8 cellular contexts compared by ENCODE assay signal in the genomic region with DNA sequence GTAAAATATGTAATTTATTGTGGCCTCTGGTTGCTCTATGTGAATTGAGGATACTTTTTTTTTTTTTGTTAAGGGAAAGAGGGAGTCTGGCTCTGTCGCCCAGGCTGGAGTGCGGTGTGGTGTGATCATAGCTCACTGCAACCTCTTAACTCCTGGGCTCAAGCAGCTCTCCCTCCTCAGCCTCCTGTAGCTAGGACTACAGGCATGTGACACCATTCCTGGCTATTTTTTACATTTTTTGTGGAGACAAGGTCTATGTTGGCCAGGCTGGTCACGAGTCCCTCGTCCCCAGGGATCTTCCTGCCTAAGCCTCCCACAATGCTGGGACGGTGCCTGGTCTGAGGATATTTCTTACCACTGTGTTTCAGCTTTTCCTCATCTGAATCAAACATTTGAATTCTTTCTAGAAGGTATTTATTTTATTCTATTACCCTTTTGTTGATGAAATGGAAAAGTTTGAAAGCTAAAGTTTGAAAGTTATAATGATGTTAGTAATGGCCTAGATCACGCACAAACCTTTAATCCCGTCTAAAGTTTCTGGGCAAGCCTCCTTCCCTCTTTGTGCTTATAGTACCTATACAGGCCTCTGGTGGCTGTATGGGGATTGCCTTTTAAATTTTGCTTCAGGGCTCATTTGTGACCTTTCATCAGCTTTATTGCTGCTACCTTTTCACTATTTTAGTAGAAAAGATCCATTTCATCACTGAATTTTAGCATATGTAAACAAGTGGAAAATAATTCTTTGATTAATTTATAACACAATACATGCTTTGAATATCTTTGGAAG. TPM values are rescaled to one million over a fixed set of nuclear protein-coding genes. Genes with fewer than 3 reads are reported as not detected.
DNase-seq lines count a peak whose midpoint lies in the region; ATAC-seq, FAIRE-seq and TF ChIP-seq lines count a peak whose summit lies in the region.

No MANE protein-coding gene starts in this region.

- peak; percentile 9 for FAIRE-seq in keratinocyte (lab: Jason Lieb, UNC)

- CTCF ChIA-PET in activated CD8-positive, alpha-beta memory T cell treated with anti-CD3 and anti-CD28 coated beads, Interleukin-2, amount 10 ng/mL, durations not matched to agents 7 days and 5 days (lab: Charles Lee), result interaction anchor here (0.8 kb wide), 2 partner anchors 13 to 18 kb away, joined by 3 read pairs; no protein-coding TSS in a partner anchor
- CTCF ChIA-PET in mammary epithelial cell (lab: Charles Lee; ENCODE audit: low non-redundant PET), result interaction anchor here (0.6 to 1.1 kb wide), 3 partner anchors 32 to 446 kb away, joined by 3 to 6 read pairs (median 3); no protein-coding TSS in a partner anchor

- H3K4me3 ChIP-seq in mammary epithelial cell (replicated peaks in 1 of 3; ENCODE audit: insufficient read depth in 1 of 3, low read depth in 2 of 3, low read length in 3 of 3) (peak overlapping the region; percentile 80 to 100 (median 96)), keratinocyte (ENCODE audit: control insufficient read depth in 2 of 3, extremely low read depth in 1 of 3, insufficient read depth in 2 of 3, low read depth in 1 of 3, low read length in 3 of 3) (peak overlapping the region; percentile 93 to 100 (median 97)), spleen (peak overlapping the region; percentile 80 to 97 (median 93))

- H3K36me3 ChIP-seq in mammary epithelial cell (ENCODE audit: insufficient read depth, low read length) (peaks cover 15% of the 10 kb centered on the region), keratinocyte (ENCODE audit: control insufficient read depth in 2 of 2, extremely low read depth in 1 of 2, insufficient read depth in 2 of 2, low read length in 2 of 2) (peaks cover 0 to 7% of the 10 kb centered on the region in 2 experiments), spleen (peaks cover 0 to 23% (median 16%) of the 10 kb centered on the region in 6 donors)

- peak overlapping the region; percentile 81 for H3K27ac ChIP-seq in mammary epithelial cell (ENCODE audit: insufficient read depth, low read depth, low read length)
- peak overlapping the region; percentile 96 for H3K27ac ChIP-seq in keratinocyte (ENCODE audit: control insufficient read depth, insufficient read depth, low read length)
- H3K27ac ChIP-seq in spleen, result peak overlapping the region in 7 of 8 donors; percentile 97 to 100 (median 98)

- intact Hi-C loops in mammary epithelial cell (cut with micrococcal nuclease) (no loop called here), spleen (cut with DNase I; ENCODE audit: low total_unique reads) (no loop called here)

- 5% methylated on average over 6 of the region's 7 CpGs for WGBS in mammary epithelial cell (ENCODE audit: low coverage, missing lambda C conversion rate)
- WGBS in spleen, 5 donors, result 41 to 54% (median 53%) methylated on average over 7 of the region's 7 CpGs

- H3K27me3 ChIP-seq in mammary epithelial cell (ENCODE audit: insufficient read depth, low read length) (no peaks in the 10 kb centered on the region), keratinocyte (ENCODE audit: control insufficient read depth, extremely low read depth, insufficient read depth, low read length) (no peaks in the 10 kb centered on the region), spleen (replicated peaks in 1 of 7) (no peaks in the 10 kb centered on the region)

- H3K4me3 Mint-ChIP-seq in activated CD8-positive, alpha-beta memory T cell treated with anti-CD3 and anti-CD28 coated beads, Interleukin-2, amount 10 ng/mL, durations not matched to agents 7 days and 5 days, result peak overlapping the region; percentile 95

- no peaks in the 10 kb centered on the region for H3K27me3 Mint-ChIP-seq in activated CD8-positive, alpha-beta memory T cell treated with anti-CD3 and anti-CD28 coated beads, Interleukin-2, amount 10 ng/mL, durations not matched to agents 7 days and 5 days

- no peaks in the 10 kb centered on the region for H3K9me3 ChIP-seq in mammary epithelial cell (replicated peaks; ENCODE audit: insufficient read depth, low read length)
- H3K9me3 ChIP-seq in keratinocyte (ENCODE audit: control insufficient read depth, low read depth, low read length), result no peaks in the 10 kb centered on the region
- H3K9me3 ChIP-seq in spleen, result no peaks in the 10 kb centered on the region

- in situ Hi-C loops in mammary epithelial cell (cut with MboI; ENCODE audit: low sequenced_read_pairs in 2 of 2), result no loop called here

- peaks cover 8% of the 10 kb centered on the region for H3K36me3 Mint-ChIP-seq in activated CD8-positive, alpha-beta memory T cell treated with anti-CD3 and anti-CD28 coated beads, Interleukin-2, amount 10 ng/mL, durations not matched to agents 7 days and 5 days

- no peak for ATAC-seq in activated CD8-positive, alpha-beta memory T cell treated with anti-CD3 and anti-CD28 coated beads, Interleukin-2, amount 10 ng/mL, durations not matched to agents 7 days and 5 days
- no peak for ATAC-seq in GM18502 (IDR thresholded peaks at IDR 0.05; ENCODE audit: poor library complexity, unreplicated experiment)
- no peak for ATAC-seq in activated CD4-positive, CD25-positive, alpha-beta regulatory T cell treated with anti-CD3 and anti-CD28 coated beads, Interleukin-2, amount 50 U/mL, for 24 hours

- peak overlapping the region; percentile 95 for H3K4me2 ChIP-seq in mammary epithelial cell (ENCODE audit: insufficient read depth, low read depth, low read length)
- peak overlapping the region; percentile 97 for H3K4me2 ChIP-seq in keratinocyte (ENCODE audit: control insufficient read depth, extremely low read depth, insufficient read depth, low read depth, low read length)

- H3K9ac ChIP-seq in mammary epithelial cell (ENCODE audit: insufficient read depth, low read length) (peak overlapping the region; percentile 99), keratinocyte (ENCODE audit: control insufficient read depth, extremely low read depth, insufficient read depth, low read length) (peak overlapping the region; percentile 99)

- H3K4me1 ChIP-seq in mammary epithelial cell (ENCODE audit: insufficient read depth, low read length) (peaks cover 31% of the 10 kb centered on the region), keratinocyte (ENCODE audit: control insufficient read depth, extremely low read depth, insufficient read depth, low read length) (peaks cover 26% of the 10 kb centered on the region), spleen (peaks cover 18 to 69% (median 45%) of the 10 kb centered on the region in 6 donors)

- H2AFZ ChIP-seq in mammary epithelial cell (ENCODE audit: low read depth, low read length) (no peak overlapping the region), keratinocyte (ENCODE audit: control insufficient read depth, low read length) (no peak overlapping the region)

- dilution Hi-C loops in mammary epithelial cell (cut with HindIII; ENCODE audit: low sequenced_read_pairs), result no loop called here
- dilution Hi-C loops in keratinocyte (cut with MboI; ENCODE audit: extremely low pct_ligation_motif_present, low sequenced_read_pairs), result no loop called here

- H4K20me1 ChIP-seq in mammary epithelial cell (ENCODE audit: insufficient read depth, low read length) (peaks cover 8% of the 10 kb centered on the region), keratinocyte (ENCODE audit: control insufficient read depth, extremely low read depth, insufficient read depth, low read length) (peaks cover 6% of the 10 kb centered on the region)

- peaks cover 37% of the 10 kb centered on the region for H3K4me1 Mint-ChIP-seq in activated CD8-positive, alpha-beta memory T cell treated with anti-CD3 and anti-CD28 coated beads, Interleukin-2, amount 10 ng/mL, durations not matched to agents 7 days and 5 days

- no peak for DNase-seq in activated CD8-positive, alpha-beta memory T cell treated with anti-CD3 and anti-CD28 coated beads, Interleukin-2, amount 10 ng/mL, durations not matched to agents 7 days and 5 days
- no peak for DNase-seq in activated CD8-positive, alpha-beta memory T cell treated with anti-CD3 and anti-CD28 coated beads, Interleukin-2, amount 50 U/mL, for 48 hours
- peak; percentile 11 for DNase-seq in NCI-H82 treated with DMSO at 0.1 percent for 48 hours (lab: John Stamatoyannopoulos, UW; ENCODE audit: unreplicated experiment)
- peak; percentile 36 for DNase-seq in mammary epithelial cell
- no peak for DNase-seq in keratinocyte (ENCODE audit: low read depth, low spot score)
- DNase-seq in spleen, result no peak

- no peak for TF ChIP-seq POLR2A in spleen (IDR thresholded peaks at IDR 0.05)

- no peaks in the 10 kb centered on the region for H3K9me3 Mint-ChIP-seq in activated CD8-positive, alpha-beta memory T cell treated with anti-CD3 and anti-CD28 coated beads, Interleukin-2, amount 10 ng/mL, durations not matched to agents 7 days and 5 days (ENCODE audit: low read depth)

- H3K27ac Mint-ChIP-seq in activated CD8-positive, alpha-beta memory T cell treated with anti-CD3 and anti-CD28 coated beads, Interleukin-2, amount 10 ng/mL, durations not matched to agents 7 days and 5 days, result peak overlapping the region; percentile 40

- no TSS peak for BruUV-seq in mammary epithelial cell (replicated peaks; lab: Mats Ljungman, UMichigan)

- H3K9me1 ChIP-seq in keratinocyte (ENCODE audit: control insufficient read depth, extremely low read depth, insufficient read depth, low read length), result no peaks in the 10 kb centered on the region

- H3K79me2 ChIP-seq in mammary epithelial cell (ENCODE audit: insufficient read depth, low read length), result peaks cover 67% of the 10 kb centered on the region
- peaks cover 61% of the 10 kb centered on the region for H3K79me2 ChIP-seq in keratinocyte (ENCODE audit: control insufficient read depth, insufficient read depth, low read length)

- TF ChIP-seq CTCF in mammary epithelial cell (conservative IDR thresholded peaks at IDR 0.05 in 1 of 2, IDR thresholded peaks at IDR 0.05 in 1 of 2; ENCODE audit: extremely low read depth in 1 of 2, insufficient read depth in 1 of 2, low read depth in 1 of 2, low read length in 2 of 2) (peak; percentile 42 to 52), keratinocyte (optimal IDR thresholded peaks at IDR 0.05 in 1 of 3, IDR thresholded peaks at IDR 0.05 in 1 of 3, conservative IDR thresholded peaks at IDR 0.05 in 1 of 3; ENCODE audit: extremely low read depth in 1 of 3, insufficient read depth in 2 of 3, low read length in 3 of 3) (peak in 2 of 3 experiments; percentile 23 to 38), spleen (IDR thresholded peaks at IDR 0.05 in 8 of 11, conservative IDR thresholded peaks at IDR 0.05 in 3 of 11) (no peak)

RNA-seq across cellular contexts. Expression of gene IFRD1, which starts 2.0 kb away (rescaled TPM):
- total RNA-seq in activated CD8-positive, alpha-beta memory T cell treated with anti-CD3 and anti-CD28 coated beads, Interleukin-2, amount 10 ng/mL, durations not matched to agents 7 days and 5 days, result 10 to 100 TPM; 45.3 to 46.4 TPM
- total RNA-seq in mammary epithelial cell, result 10 to 100 TPM; 74.2 to 76.2 TPM
- 14.1 TPM for polyA plus RNA-seq in mammary epithelial cell
- 4.3 TPM for polyA minus RNA-seq in mammary epithelial cell
- 21.0 to 38.3 TPM (median 28.6 TPM) in 3 replicates for polyA plus RNA-seq in keratinocyte
- polyA plus RNA-seq in keratinocyte (2011; ENCODE audit: low read depth), result 166 TPM
- 12.9 and 26.5 TPM in 2 replicates for polyA plus RNA-seq in keratinocyte (2011; cell fraction: cytosol; rRNA removed)
- 47.4 and 68.1 TPM in 2 replicates for polyA plus RNA-seq in keratinocyte (2011; cell fraction: nucleus; rRNA removed)
- 16.4 and 93.2 TPM in 2 replicates for polyA plus RNA-seq in keratinocyte (2012; ENCODE audit: low replicate concordance)
- 3.8 to 28.9 TPM (median 14.3 TPM) in 3 replicates for polyA minus RNA-seq in keratinocyte
- 8.1 TPM for polyA minus RNA-seq in keratinocyte (2011; cell fraction: cytosol; rRNA and poly(A)+ RNA removed)
- 36.2 and 46.7 TPM in 2 replicates for polyA minus RNA-seq in keratinocyte (2011; cell fraction: nucleus; rRNA and poly(A)+ RNA removed)
- 100 to 1,000 TPM in 1 of 7 donors, 10 to 100 TPM in 6; 41.0 to 111 (median 54.5) TPM for total RNA-seq in spleen
- polyA plus RNA-seq in spleen, result 10 to 100 TPM; 22.9 to 29.3 (median 26.2) TPM

RNA-seq across cellular contexts. Expression of gene LSMEM1, which starts 28.5 kb away (rescaled TPM):
- under 1 TPM; 0.47 to 0.70 TPM for total RNA-seq in activated CD8-positive, alpha-beta memory T cell treated with anti-CD3 and anti-CD28 coated beads, Interleukin-2, amount 10 ng/mL, durations not matched to agents 7 days and 5 days
- total RNA-seq in mammary epithelial cell (1 to 10 TPM in 1 of 2 donors, under 1 TPM in 1; 0.67 to 3.1 TPM), spleen (10 to 100 TPM in 1 of 7 donors, 1 to 10 TPM in 6; 2.2 to 15.1 (median 3.3) TPM)
- polyA plus RNA-seq in mammary epithelial cell (0.16 TPM), keratinocyte (0.42 to 1.2 TPM (median 0.86 TPM) in 3 replicates), spleen (1 to 10 TPM in 2 of 3 donors, under 1 TPM in 1; 0.93 to 1.6 (median 1.2) TPM)
- polyA minus RNA-seq in mammary epithelial cell (not detected), keratinocyte (0.40 to 1.7 TPM in 2 of 3 replicates, not detected in the other)
- polyA plus RNA-seq in keratinocyte (2011; ENCODE audit: low read depth), result 17.7 TPM
- 0.34 and 0.39 TPM in 2 replicates for polyA plus RNA-seq in keratinocyte (2011; cell fraction: cytosol; rRNA removed)
- 2.3 and 5.0 TPM in 2 replicates for polyA plus RNA-seq in keratinocyte (2011; cell fraction: nucleus; rRNA removed)
- polyA plus RNA-seq in keratinocyte (2012; ENCODE audit: low replicate concordance), result 0.42 and 8.3 TPM in 2 replicates
- not detected for polyA minus RNA-seq in keratinocyte (2011; cell fraction: cytosol; rRNA and poly(A)+ RNA removed)
- polyA minus RNA-seq in keratinocyte (2011; cell fraction: nucleus; rRNA and poly(A)+ RNA removed), result 1.9 and 4.5 TPM in 2 replicates

Comparison
In these comparisons a context has a peak if more than half of its experiments do, and no peak if none do; other contexts are left out.
1. DNase-seq: peak in NCI-H82 treated with DMSO at 0.1 percent for 48 hours (single experiment) and mammary epithelial cell (single experiment); none in activated CD8-positive, alpha-beta memory T cell treated with anti-CD3 and anti-CD28 coated beads, Interleukin-2, amount 10 ng/mL, durations not matched to agents 7 days and 5 days (single experiment), activated CD8-positive, alpha-beta memory T cell treated with anti-CD3 and anti-CD28 coated beads, Interleukin-2, amount 50 U/mL, for 48 hours (single experiment), keratinocyte (single experiment) and spleen (single experiment).
2. CTCF ChIP-seq: peak in mammary epithelial cell (2 of 2) and keratinocyte (2 of 3); none in spleen (0 of 11).
3. Peak in every context shown above with its lines, with median percentiles within 50 percentile points of each other: H3K27ac ChIP-seq and H3K4me3 ChIP-seq.